ENCODE assay signal across 11 cellular contexts in genomic region chrX:136201601-136202000, GRCh38. TPM values are rescaled to one million over a fixed set of nuclear protein-coding genes. Genes with fewer than 3 reads are reported as not detected.
DNase-seq lines count a peak whose midpoint lies in the region; ATAC-seq and TF ChIP-seq lines count a peak whose summit lies in the region.
"Had no signal": no experiment of that assay in that cellular context is flagged by ENCODE, and none has a peak within 500 bp of the region (broad histone marks: within the 10 kb centered on the region; RNA-seq: fewer than 3 reads in every experiment).

No MANE protein-coding gene starts in this region.

- no peak for DNase-seq in left ventricle myocardium inferior
- DNase-seq in left cardiac atrium, result no peak
- no peak for DNase-seq in esophagus muscularis mucosa (ENCODE audit: extremely low spot score)
- DNase-seq in gastrocnemius medialis, result no peak
- no peak for DNase-seq in uterus
- no peak for DNase-seq in NCI-H187 (lab: John Stamatoyannopoulos, UW)
- no peak for DNase-seq in GM19240 (ENCODE audit: insufficient read length, low spot score)
- DNase-seq: Caco-2, PC-3 had no signal

- H3K27me3 ChIP-seq in left ventricle myocardium inferior (ENCODE audit: low read depth), result no peaks in the 10 kb centered on the region
- no peaks in the 10 kb centered on the region for H3K27me3 ChIP-seq in esophagus muscularis mucosa
- H3K27me3 ChIP-seq in gastrocnemius medialis, result no peaks in the 10 kb centered on the region
- H3K27me3 ChIP-seq in uterus, result no peaks in the 10 kb centered on the region

- WGBS in esophagus muscularis mucosa, result 80% methylated on average over 5 of the region's 5 CpGs

- no peaks in the 10 kb centered on the region for H3K9me3 ChIP-seq in left ventricle myocardium inferior (replicated peaks)
- no peaks in the 10 kb centered on the region for H3K9me3 ChIP-seq in esophagus muscularis mucosa
- H3K9me3 ChIP-seq in gastrocnemius medialis, result no peaks in the 10 kb centered on the region
- H3K9me3 ChIP-seq in uterus, result no peaks in the 10 kb centered on the region
- H3K9me3 ChIP-seq: Caco-2 had no signal

- no peak for TF ChIP-seq EP300 in esophagus muscularis mucosa (IDR thresholded peaks at IDR 0.05)

- H3K4me3 ChIP-seq in left ventricle myocardium inferior (peak overlapping the region; percentile 57), esophagus muscularis mucosa (peak overlapping the region; percentile 44 to 55 (median 52)), gastrocnemius medialis (peak overlapping the region in 3 of 4 donors; percentile 24 to 62 (median 47)), uterus (no peak overlapping the region)

- TF ChIP-seq CTCF in left ventricle myocardium inferior (IDR thresholded peaks at IDR 0.05; ENCODE audit: borderline replicate concordance), result no peak
- no peak for TF ChIP-seq CTCF in esophagus muscularis mucosa (IDR thresholded peaks at IDR 0.05)
- no peak for TF ChIP-seq CTCF in gastrocnemius medialis (IDR thresholded peaks at IDR 0.05 in 4 of 5, conservative IDR thresholded peaks at IDR 0.05 in 1 of 5)
- TF ChIP-seq CTCF in uterus (IDR thresholded peaks at IDR 0.05), result no peak

- H3K4me1 ChIP-seq in left ventricle myocardium inferior, result peaks cover 82% of the 10 kb centered on the region
- H3K4me1 ChIP-seq in esophagus muscularis mucosa, result peaks cover 46 to 69% (median 54%) of the 10 kb centered on the region in 4 donors
- peaks cover 19 to 51% of the 10 kb centered on the region in 2 donors for H3K4me1 ChIP-seq in gastrocnemius medialis
- H3K4me1 ChIP-seq in uterus, result no peaks in the 10 kb centered on the region

- peaks cover 4% of the 10 kb centered on the region for H3K36me3 ChIP-seq in left ventricle myocardium inferior
- peaks cover 0 to 9% (median 6%) of the 10 kb centered on the region in 4 donors for H3K36me3 ChIP-seq in esophagus muscularis mucosa
- H3K36me3 ChIP-seq in gastrocnemius medialis, result peaks cover 0 to 15% of the 10 kb centered on the region in 2 donors
- H3K36me3 ChIP-seq in uterus, result no peaks in the 10 kb centered on the region

- peak overlapping the region; percentile 87 for H3K27ac ChIP-seq in left ventricle myocardium inferior (replicated peaks)
- peak overlapping the region; percentile 86 to 99 (median 96) for H3K27ac ChIP-seq in esophagus muscularis mucosa (replicated peaks in 1 of 4)
- H3K27ac ChIP-seq in gastrocnemius medialis, result peak overlapping the region; percentile 84 to 92 (median 84)
- H3K27ac ChIP-seq in uterus, result peak overlapping the region; percentile 81 to 87
- H3K27ac ChIP-seq: C4-2B had no signal

- ATAC-seq in left cardiac atrium (no peak), gastrocnemius medialis (no peak), GM18505 (IDR thresholded peaks at IDR 0.05; ENCODE audit: unreplicated experiment) (no peak)
- ATAC-seq: PC-3 had no signal

- TF ChIP-seq POLR2A in esophagus muscularis mucosa (IDR thresholded peaks at IDR 0.05; ENCODE audit: low read depth), result no peak
- TF ChIP-seq POLR2A in gastrocnemius medialis (IDR thresholded peaks at IDR 0.05), result no peak
- no peak for TF ChIP-seq POLR2A in uterus (IDR thresholded peaks at IDR 0.05)
- TF ChIP-seq POLR2A in GM18505 (IDR thresholded peaks at IDR 0.05; ENCODE audit: borderline replicate concordance, extremely low read depth, insufficient read depth, insufficient read length), result no peak

- in situ Hi-C loops in gastrocnemius medialis (cut with MboI; ENCODE audit: low sequenced_read_pairs in 4 of 4), result no loop called here

- intact Hi-C loops in left ventricle myocardium inferior (cut with micrococcal nuclease), result no loop called here
- intact Hi-C loops in left cardiac atrium (cut with DNase I), result no loop called here
- intact Hi-C loops in esophagus muscularis mucosa (cut with DNase I), result no loop called here
- intact Hi-C loops in gastrocnemius medialis (cut with DNase I; ENCODE audit: low total_unique reads), result loop anchor here (5.0 kb wide), 1 partner anchor 144 kb away; no protein-coding TSS in a partner anchor
- intact Hi-C loops in uterus (cut with DNase I; ENCODE audit: low total_unique reads), result no loop called here

RNA-seq across cellular contexts. Expression of gene MAP7D3, which starts 49.6 kb away (rescaled TPM):
- total RNA-seq in left ventricle myocardium inferior (13.8 TPM), left cardiac atrium (10 to 100 TPM; 11.8 to 12.5 TPM), esophagus muscularis mucosa (10 to 100 TPM; 14.5 to 21.2 (median 17.1) TPM), gastrocnemius medialis (10 to 100 TPM; 10.5 to 26.1 (median 13.9) TPM), uterus (10 to 100 TPM; 13.8 to 28.5 (median 20.4) TPM)

RNA-seq across cellular contexts. Expression of gene FHL1, which starts 54.3 kb away (rescaled TPM):
- total RNA-seq in left ventricle myocardium inferior, result 1,867 TPM
- 1,000 to 10,000 TPM; 1,025 to 1,081 TPM for total RNA-seq in left cardiac atrium
- 1,000 to 10,000 TPM; 2,189 to 3,092 (median 2,823) TPM for total RNA-seq in esophagus muscularis mucosa
- 1,000 to 10,000 TPM; 2,023 to 8,069 (median 7,102) TPM for total RNA-seq in gastrocnemius medialis
- 100 to 1,000 TPM; 279 to 745 (median 469) TPM for total RNA-seq in uterus

Comparison
In these comparisons a context has a peak if more than half of its experiments do, and no peak if none do; other contexts are left out.
1. H3K4me3 ChIP-seq: peak in left ventricle myocardium inferior (single experiment), esophagus muscularis mucosa (4 of 4) and gastrocnemius medialis (3 of 4); none in uterus (0 of 2).
2. Peak in every context shown above with its lines, with median percentiles within 50 percentile points of each other: H3K27ac ChIP-seq.